ENCODE assay signal across 13 cellular contexts in genomic region chr2:85791704-85792565, GRCh38. TPM values are rescaled to one million over a fixed set of nuclear protein-coding genes. Genes with fewer than 3 reads are reported as not detected.
DNase-seq lines count a peak whose midpoint lies in the region; ATAC-seq and TF ChIP-seq lines count a peak whose summit lies in the region.
"Had no signal": no experiment of that assay in that cellular context is flagged by ENCODE, and none has a peak within 500 bp of the region (broad histone marks: within the 10 kb centered on the region; RNA-seq: fewer than 3 reads in every experiment).

No MANE protein-coding gene starts in this region.

- H3K27ac ChIP-seq in BLaER1, result no peak overlapping the region
- peak overlapping the region; percentile 98 for H3K27ac ChIP-seq in SJCRH30
- H3K27ac ChIP-seq in sigmoid colon, result peak overlapping the region in 2 of 4 donors; percentile 46 to 82
- H3K27ac ChIP-seq: brain microvascular endothelial cell had no signal

- H3K36me3 ChIP-seq in BLaER1, result no peaks in the 10 kb centered on the region
- H3K36me3 ChIP-seq in SJCRH30, result peaks cover 13% of the 10 kb centered on the region
- peaks cover 0 to 11% (median 0%) of the 10 kb centered on the region in 4 donors for H3K36me3 ChIP-seq in sigmoid colon
- H3K36me3 ChIP-seq: brain microvascular endothelial cell had no signal

- peak overlapping the region; percentile 26 for H3K4me2 ChIP-seq in BLaER1

- peaks cover 17% of the 10 kb centered on the region for H3K27me3 Mint-ChIP-seq in glutamatergic neuron (ENCODE audit: unreplicated experiment)

- WGBS in sigmoid colon, 2 donors, result 89 to 92% methylated on average over 22 of the region's 22 CpGs

- H3K27me3 ChIP-seq in BLaER1 (no peaks in the 10 kb centered on the region), SJCRH30 (no peaks in the 10 kb centered on the region), sigmoid colon (no peaks in the 10 kb centered on the region)
- H3K27me3 ChIP-seq: brain microvascular endothelial cell had no signal

- no peaks in the 10 kb centered on the region for H4K20me1 ChIP-seq in BLaER1

- H3K9me3 Mint-ChIP-seq in glutamatergic neuron (ENCODE audit: unreplicated experiment), result peaks cover 22% of the 10 kb centered on the region
- H3K9me3 Mint-ChIP-seq: activated CD4-positive, alpha-beta T cell treated with anti-CD3 and anti-CD28 coated beads, Interleukin-2, amount 10 ng/mL, durations not matched to agents 24 days and 14 days had no signal

- no peak overlapping the region for H3K9ac ChIP-seq in BLaER1

- H3K4me1 Mint-ChIP-seq in glutamatergic neuron (ENCODE audit: low read depth, unreplicated experiment), result peaks cover 67% of the 10 kb centered on the region
- H3K4me1 Mint-ChIP-seq: activated CD4-positive, alpha-beta T cell treated with anti-CD3 and anti-CD28 coated beads, Interleukin-2, amount 10 ng/mL, durations not matched to agents 24 days and 14 days had no signal

- H3K36me3 Mint-ChIP-seq in glutamatergic neuron (ENCODE audit: unreplicated experiment), result no peaks in the 10 kb centered on the region

- no peaks in the 10 kb centered on the region for H3K9me3 ChIP-seq in BLaER1
- H3K9me3 ChIP-seq in SJCRH30 (replicated peaks), result no peaks in the 10 kb centered on the region
- no peaks in the 10 kb centered on the region for H3K9me3 ChIP-seq in sigmoid colon

- ATAC-seq in GM18519 (IDR thresholded peaks at IDR 0.05; ENCODE audit: low FRiP score, unreplicated experiment), result no peak
- ATAC-seq: GM12878 had no signal

- peak overlapping the region; percentile 81 for H3K4me3 Mint-ChIP-seq in glutamatergic neuron (ENCODE audit: unreplicated experiment)
- H3K4me3 Mint-ChIP-seq: activated CD4-positive, alpha-beta T cell treated with anti-CD3 and anti-CD28 coated beads, Interleukin-2, amount 10 ng/mL, durations not matched to agents 24 days and 14 days had no signal

- H3K4me1 ChIP-seq in BLaER1 (peaks cover 20% of the 10 kb centered on the region), SJCRH30 (peaks cover 54% of the 10 kb centered on the region), sigmoid colon (peaks cover 0 to 49% (median 42%) of the 10 kb centered on the region in 4 donors)

- no peak for TF ChIP-seq EP300 in sigmoid colon (IDR thresholded peaks at IDR 0.05)

- H3K27ac Mint-ChIP-seq in glutamatergic neuron (ENCODE audit: unreplicated experiment), result peak overlapping the region; percentile 91
- H3K27ac Mint-ChIP-seq: activated CD4-positive, alpha-beta T cell treated with anti-CD3 and anti-CD28 coated beads, Interleukin-2, amount 10 ng/mL, durations not matched to agents 24 days and 14 days had no signal

- H3K4me3 ChIP-seq in BLaER1, result no peak overlapping the region
- H3K4me3 ChIP-seq in SJCRH30, result no peak overlapping the region
- no peak overlapping the region for H3K4me3 ChIP-seq in sigmoid colon
- H3K4me3 ChIP-seq: GM12878 had no signal

- intact Hi-C loops in sigmoid colon (cut with DNase I), result no loop called here

- TF ChIP-seq CTCF in glutamatergic neuron (IDR thresholded peaks at IDR 0.05; ENCODE audit: partially characterized antibody, unreplicated experiment) (no peak), sigmoid colon (IDR thresholded peaks at IDR 0.05) (no peak)

- TF ChIP-seq POLR2A in sigmoid colon (IDR thresholded peaks at IDR 0.05), result no peak

- DNase-seq in SJCRH30 (no peak), glutamatergic neuron (no peak), sigmoid colon (peak; percentile 68), AG08395 (ENCODE audit: low spot score) (no peak)
- no peak for DNase-seq in activated CD4-positive, alpha-beta T cell treated with anti-CD3 and anti-CD28 coated beads for 1 hour
- DNase-seq in stimulated activated CD4-positive, alpha-beta T cell treated with anti-CD3 and anti-CD28 coated beads, Interleukin-4, amount 100 ng/mL, for 4 hours, result no peak
- DNase-seq: activated CD4-positive, alpha-beta T cell treated with anti-CD3 and anti-CD28 coated beads, Interleukin-2, amount 10 ng/mL, durations not matched to agents 24 days and 14 days; hippocampal formation; NCI-H1105 treated with DMSO at 0.1 percent for 48 hours had no signal

RNA-seq across cellular contexts. Expression of gene ATOH8, which starts 38.1 kb away (rescaled TPM):
- total RNA-seq in SJCRH30 (2014; rRNA removed; shearing (Covaris generic)), result 98.9 and 107 TPM in 2 replicates
- total RNA-seq in glutamatergic neuron (ENCODE audit: unreplicated experiment) (9.0 TPM), sigmoid colon (10 to 100 TPM; 12.4 to 20.6 (median 18.1) TPM)
- polyA plus RNA-seq in sigmoid colon, result 1 to 10 TPM; 1.6 to 9.4 (median 6.6) TPM
- total RNA-seq: GM12878 had no signal
